In genomic region chr7:135185471-135186260, GRCh38 we compare ENCODE assay signal across 16 cellular contexts. TPM values are rescaled to one million over a fixed set of nuclear protein-coding genes. Genes with fewer than 3 reads are reported as not detected.
DNase-seq lines count a peak whose midpoint lies in the region; ATAC-seq lines count a peak whose summit lies in the region.
"Had no signal": no experiment of that assay in that cellular context is flagged by ENCODE, and none has a peak within 500 bp of the region (broad histone marks: within the 10 kb centered on the region; RNA-seq: fewer than 3 reads in every experiment).

No MANE protein-coding gene starts in this region.

- intact Hi-C loops in sciatic nerve (cut with DNase I): no loop called here

- no peak for DNase-seq in activated T-cell treated with anti-CD3 and anti-CD28 coated beads, Interleukin-2, amount 50 U/mL, for 72 hours
- DNase-seq in activated T-cell treated with anti-CD3 and anti-CD28 coated beads, Interleukin-2, amount 50 U/mL, for 1 hour: no peak
- peak; percentile 94 for DNase-seq in cerebellar cortex (ENCODE audit: low spot score)
- DNase-seq in sciatic nerve (ENCODE audit: low spot score): no peak
- DNase-seq in NOMO-1 (lab: John Stamatoyannopoulos, UW; ENCODE audit: unreplicated experiment in 2 of 2): no peak
- DNase-seq in HAP-1 (ENCODE audit: low spot score in 2 of 2): no peak
- DNase-seq: CD4-positive, CD25-positive, alpha-beta regulatory T cell; DMS53; GOT3; NCI-H187 treated with DMSO at 0.1 percent for 48 hours; SIG-M5 had no signal

- H3K27me3 ChIP-seq in HAP-1 (ENCODE audit: low read depth): no peaks in the 10 kb centered on the region

- no peaks in the 10 kb centered on the region for H3K27me3 Mint-ChIP-seq in activated T-cell treated with anti-CD3 and anti-CD28 coated beads, Interleukin-2, amount 50 U/mL, for 72 hours (ENCODE audit: low read depth)
- H3K27me3 Mint-ChIP-seq: CD4-positive, CD25-positive, alpha-beta regulatory T cell had no signal

- H3K4me3 Mint-ChIP-seq in activated T-cell treated with anti-CD3 and anti-CD28 coated beads, Interleukin-2, amount 50 U/mL, for 72 hours: no peak overlapping the region
- H3K4me3 Mint-ChIP-seq: CD4-positive, CD25-positive, alpha-beta regulatory T cell had no signal

- H3K27ac Mint-ChIP-seq in activated T-cell treated with anti-CD3 and anti-CD28 coated beads, Interleukin-2, amount 50 U/mL, for 72 hours: peak overlapping the region; percentile 20

- H3K4me3 ChIP-seq in HAP-1: no peak overlapping the region

- ATAC-seq in activated T-cell treated with anti-CD3 and anti-CD28 coated beads, Interleukin-2, amount 50 U/mL, for 72 hours (replicated peaks in 1 of 2): no peak
- ATAC-seq in GM18873 (IDR thresholded peaks at IDR 0.05; ENCODE audit: low FRiP score, unreplicated experiment) (peak; percentile 1), sciatic nerve (peak; percentile 8), HG03196 (IDR thresholded peaks at IDR 0.05; ENCODE audit: unreplicated experiment) (no peak)

- H3K4me1 Mint-ChIP-seq in activated T-cell treated with anti-CD3 and anti-CD28 coated beads, Interleukin-2, amount 50 U/mL, for 72 hours (ENCODE audit: low read depth): peaks cover 14% of the 10 kb centered on the region

- peaks cover 18 to 39% of the 10 kb centered on the region in 2 donors for H3K36me3 Mint-ChIP-seq in activated T-cell treated with anti-CD3 and anti-CD28 coated beads, Interleukin-2, amount 50 U/mL, for 72 hours (ENCODE audit: insufficient read depth in 2 of 2)

- H3K9me3 Mint-ChIP-seq in activated T-cell treated with anti-CD3 and anti-CD28 coated beads, Interleukin-2, amount 50 U/mL, for 72 hours: peaks cover 6% of the 10 kb centered on the region in 2 donors

- H3K36me3 ChIP-seq in HAP-1 (replicated peaks): peaks cover 7% of the 10 kb centered on the region; the same call in 1 of the 2 replicates

- no peaks in the 10 kb centered on the region for H3K4me1 ChIP-seq in HAP-1

- H3K9me3 ChIP-seq in HAP-1: no peaks in the 10 kb centered on the region

- in situ Hi-C loops in HAP-1 (cut with MboI; ENCODE audit: low sequenced_read_pairs): no loop called here

RNA-seq across cellular contexts. Expression of gene CYREN, which starts 15.2 kb away (rescaled TPM):
- total RNA-seq in activated T-cell treated with anti-CD3 and anti-CD28 coated beads, Interleukin-2, amount 50 U/mL, for 72 hours: 10 to 100 TPM; 33.4 to 44.5 TPM
- total RNA-seq in sciatic nerve: 39.8 TPM

RNA-seq across cellular contexts. Expression of gene WDR91, which starts 25.7 kb away (rescaled TPM):
- total RNA-seq in activated T-cell treated with anti-CD3 and anti-CD28 coated beads, Interleukin-2, amount 50 U/mL, for 72 hours: 10 to 100 TPM; 21.5 to 27.1 TPM
- 32.7 TPM for total RNA-seq in sciatic nerve

RNA-seq across cellular contexts. Expression of gene TMEM140, which starts 37.8 kb away (rescaled TPM):
- 10 to 100 TPM; 26.4 to 37.0 TPM for total RNA-seq in activated T-cell treated with anti-CD3 and anti-CD28 coated beads, Interleukin-2, amount 50 U/mL, for 72 hours
- total RNA-seq in sciatic nerve: 29.4 TPM

RNA-seq across cellular contexts. Expression of gene STRA8, which starts 48.0 kb away (rescaled TPM):
- not detected for total RNA-seq in activated T-cell treated with anti-CD3 and anti-CD28 coated beads, Interleukin-2, amount 50 U/mL, for 72 hours
- not detected for total RNA-seq in sciatic nerve
- total RNA-seq: CD4-positive, CD25-positive, alpha-beta regulatory T cell; LHCN-M2; NCI-H460; RPMI7951 had no signal

Comparison
In these comparisons a context has a peak if more than half of its experiments do, and no peak if none do; other contexts are left out.
1. ATAC-seq: peak in GM18873 (single experiment) and sciatic nerve (single experiment); none in activated T-cell treated with anti-CD3 and anti-CD28 coated beads, Interleukin-2, amount 50 U/mL, for 72 hours (0 of 2) and HG03196 (single experiment).